1 cellular context compared by ENCODE assay signal in genomic region chr6:33073431-33073871, GRCh38.
TF ChIP-seq lines count a peak whose summit lies in the region.

Gene HLA-DPA1 (minus strand): TSS chr6:33073649.

TF ChIP-seq in HCT116, 20 proteins besides CTCF, POLR2A, EP300 and RAD21 (continued from another document):
- TF ChIP-seq ZBTB33 (IDR thresholded peaks at IDR 0.05; ENCODE audit: extremely low read depth, insufficient replicate concordance, low read length), result no peak
TF ChIP-seq in HCT116: peak in this region for 0.
